ENCODE assay signal across 15 cellular contexts in the genomic region with DNA sequence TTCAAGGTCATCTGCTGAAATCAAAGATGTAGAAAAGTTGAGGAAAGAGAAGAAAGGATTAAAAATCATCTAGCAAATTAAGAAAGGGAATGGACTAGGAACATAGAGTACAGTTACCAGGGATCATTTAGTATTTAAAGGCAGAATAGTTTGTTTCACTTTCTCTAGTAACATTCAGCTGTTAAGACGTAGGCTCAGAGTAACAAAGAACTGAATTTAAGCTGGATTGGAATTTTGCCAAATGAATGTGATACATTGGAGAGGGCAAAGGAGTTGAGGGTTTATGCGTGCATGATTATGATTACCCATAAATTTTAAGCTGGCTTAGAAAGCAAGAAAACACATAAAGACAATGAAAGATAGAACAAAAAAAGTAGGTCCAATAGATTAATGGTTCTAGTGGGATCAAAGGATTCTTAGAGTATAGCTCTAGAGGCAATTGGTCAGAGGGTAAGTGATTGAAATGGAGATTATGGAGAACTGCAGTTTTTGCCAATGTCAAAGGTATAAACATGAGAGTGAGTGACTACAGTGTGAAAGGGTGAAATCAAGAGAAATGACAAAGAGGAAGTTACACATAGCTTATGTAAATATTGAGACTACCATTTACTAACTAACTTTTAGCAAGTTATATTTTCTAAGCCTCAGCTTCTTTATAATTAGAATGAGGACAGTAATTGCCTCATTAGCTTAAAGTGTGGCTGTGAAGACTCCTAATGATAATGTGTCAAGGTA.
"Had no signal": no experiment of that assay in that cellular context is flagged by ENCODE, and none has a peak within 500 bp of the region (broad histone marks: within the 10 kb centered on the region; RNA-seq: fewer than 3 reads in every experiment).

No MANE protein-coding gene starts in this region.

- ATAC-seq: activated CD8-positive, alpha-beta memory T cell treated with anti-CD3 and anti-CD28 coated beads, Interleukin-2, amount 10 ng/mL, durations not matched to agents 7 days and 5 days; left cardiac atrium; mucosa of descending colon; right cardiac atrium had no signal

- DNase-seq: activated CD4-positive, alpha-beta memory T cell treated with anti-CD3 and anti-CD28 coated beads, Interleukin-2, amount 10 ng/mL, durations not matched to agents 7 days and 5 days; activated CD4-positive, alpha-beta T cell treated with anti-CD3 and anti-CD28 coated beads for 48 hours; activated CD4-positive, CD25-positive, alpha-beta regulatory T cell; activated CD8-positive, alpha-beta memory T cell treated with anti-CD3 and anti-CD28 coated beads, Interleukin-2, amount 10 ng/mL, durations not matched to agents 7 days and 5 days; caudate nucleus; dorsolateral prefrontal cortex; endodermal cell; hippocampal formation; left cardiac atrium; mesenchymal stem cell; mucosa of descending colon; naive B cell; right cardiac atrium had no signal

- FAIRE-seq: colon, urothelium cell line had no signal
